In genomic region chr1:211375949-211376348, GRCh38 we compare ENCODE assay signal across 19 cellular contexts.
"Had no signal": no experiment of that assay in that cellular context is flagged by ENCODE, and none has a peak within 500 bp of the region (broad histone marks: within the 10 kb centered on the region; RNA-seq: fewer than 3 reads in every experiment).

No MANE protein-coding gene starts in this region.

- H3K27me3 Mint-ChIP-seq: effector memory CD8-positive, alpha-beta T cell had no signal

- H3K36me3 ChIP-seq: breast epithelium, neutrophil, thyroid gland had no signal

- H3K27ac ChIP-seq: epithelial cell of prostate, parathyroid adenoma, thyroid gland had no signal

- DNase-seq: activated CD4-positive, alpha-beta T cell treated with anti-CD3 and anti-CD28 coated beads for 4 hours; activated CD8-positive, alpha-beta memory T cell treated with anti-CD3 and anti-CD28 coated beads for 24 hours; activated effector memory CD4-positive, alpha-beta T cell treated with anti-CD3 and anti-CD28 coated beads, Interleukin-2, amount 50 U/mL, for 16 hours; cerebellar nuclear complex; dermis blood vessel endothelial cell; effector memory CD8-positive, alpha-beta T cell; foreskin melanocyte; head of caudate nucleus; immature natural killer cell; midbrain; stimulated activated CD4-positive, alpha-beta T cell treated with anti-CD3 and anti-CD28 coated beads, Interleukin-1b, Interleukin-23, amount 100 ng/mL, for 48 hours; T-helper 2 cell had no signal

- FAIRE-seq: urothelium cell line had no signal

- H3K9ac ChIP-seq: parathyroid adenoma had no signal

- H3K9me3 ChIP-seq: ascending aorta, breast epithelium, neutrophil, thyroid gland had no signal

- H3K4me3 ChIP-seq: ascending aorta, breast epithelium, thyroid gland had no signal

- H3K4me3 Mint-ChIP-seq: effector memory CD8-positive, alpha-beta T cell; immature natural killer cell had no signal

- H2AFZ ChIP-seq: parathyroid adenoma had no signal

- H3K27me3 ChIP-seq: ascending aorta, breast epithelium, neutrophil, thyroid gland had no signal

- ATAC-seq: effector memory CD8-positive, alpha-beta T cell had no signal

- H3K79me2 ChIP-seq: parathyroid adenoma had no signal

- H3K4me1 ChIP-seq: ascending aorta, breast epithelium had no signal

- H3K9me3 Mint-ChIP-seq: effector memory CD8-positive, alpha-beta T cell; immature natural killer cell had no signal
